In the genomic region with DNA sequence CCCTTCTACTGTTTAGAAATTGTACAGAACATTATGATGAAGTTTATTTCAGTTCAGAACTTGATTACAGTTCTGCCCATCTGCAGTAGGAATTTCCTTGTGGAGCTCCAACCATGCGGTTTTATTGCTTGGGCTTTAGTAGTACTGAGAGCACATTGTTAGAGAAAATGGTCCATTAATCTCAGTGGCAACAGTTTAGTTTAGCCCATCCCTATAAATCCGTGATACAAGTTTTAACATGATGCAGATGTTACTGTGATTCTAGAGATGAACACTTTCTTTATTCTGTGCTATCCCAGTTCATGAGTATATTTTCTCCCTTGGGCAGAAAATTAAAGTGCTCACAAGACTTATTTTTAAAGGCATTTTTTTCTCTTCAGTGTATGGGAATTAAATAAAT, we compare ENCODE assay signal across 21 cellular contexts.
"Had no signal": no experiment of that assay in that cellular context is flagged by ENCODE, and none has a peak within 500 bp of the region (broad histone marks: within the 10 kb centered on the region; RNA-seq: fewer than 3 reads in every experiment).

No MANE protein-coding gene starts in this region.

- H3K79me2 ChIP-seq: parathyroid adenoma had no signal

- H3K4me1 ChIP-seq: colonic mucosa, foreskin keratinocyte, parathyroid adenoma, right atrium auricular region, suprapubic skin had no signal

- DNase-seq: colonic mucosa; effector CD8-positive, alpha-beta T cell; endodermal cell; mesenchymal stem cell; midbrain; natural killer cell; occipital lobe; small intestine; stimulated activated CD4-positive, alpha-beta T cell treated with anti-CD3 and anti-CD28 coated beads, Interleukin-15, amount 100 ng/mL, for 24 hours; stimulated activated CD4-positive, alpha-beta T cell treated with anti-CD3 and anti-CD28 coated beads, Interleukin-2, amount 100 ng/mL, for 48 hours; stimulated activated naive B cell treated with anti-CD40 and anti-IgM and Interleukin-4, amounts not matched to agents 10 μg/mL and 1 μg/mL and 100 μg/mL, for 72 hours; trophoblast cell had no signal

- ATAC-seq: foreskin keratinocyte; left lobe of liver; natural killer cell; stimulated activated naive B cell treated with anti-CD40 and anti-IgM and Interleukin-4, amounts not matched to agents 10 μg/mL and 1 μg/mL and 100 μg/mL, for 72 hours had no signal

- H3K9me3 ChIP-seq: colonic mucosa, esophagus muscularis mucosa, right atrium auricular region, suprapubic skin, vagina had no signal

- FAIRE-seq: keratinocyte, small intestine had no signal

- H3K27me3 ChIP-seq: colonic mucosa, foreskin keratinocyte, right atrium auricular region, suprapubic skin, vagina had no signal

- H3K36me3 ChIP-seq: colonic mucosa, esophagus muscularis mucosa, right atrium auricular region, suprapubic skin, vagina had no signal

- H3K4me3 ChIP-seq: colonic mucosa, esophagus muscularis mucosa, lung, right atrium auricular region, suprapubic skin, vagina had no signal

- H2AFZ ChIP-seq: parathyroid adenoma had no signal

- H3K27ac ChIP-seq: colonic mucosa, esophagus muscularis mucosa, foreskin keratinocyte, parathyroid adenoma, right atrium auricular region, suprapubic skin, vagina had no signal
